ENCODE assay signal across 17 cellular contexts in genomic region chr4:120730777-120731320, GRCh38.
DNase-seq lines count a peak whose midpoint lies in the region; ATAC-seq, FAIRE-seq and TF ChIP-seq lines count a peak whose summit lies in the region.
"Had no signal": no experiment of that assay in that cellular context is flagged by ENCODE, and none has a peak within 500 bp of the region (broad histone marks: within the 10 kb centered on the region; RNA-seq: fewer than 3 reads in every experiment).

No MANE protein-coding gene starts in this region.

- no peak overlapping the region for H4K8ac ChIP-seq in mesendoderm (ENCODE audit: low read depth, low read length)

- peak overlapping the region; percentile 64 for H2BK15ac ChIP-seq in mesendoderm (replicated peaks; ENCODE audit: low read depth)

- H3K4me1 ChIP-seq in GM23338 (ENCODE audit: insufficient read depth): no peaks in the 10 kb centered on the region; the same call in 1 of the 2 replicates
- H3K4me1 ChIP-seq in mesendoderm (ENCODE audit: control insufficient read depth, low read depth, low read length): no peaks in the 10 kb centered on the region

- H3K27me3 ChIP-seq in GM23338 (ENCODE audit: insufficient read depth) (no peaks in the 10 kb centered on the region), mesendoderm (ENCODE audit: insufficient read depth, low read length, poor library complexity) (no peaks in the 10 kb centered on the region)

- H4K20me1 ChIP-seq in GM23338 (replicated peaks; ENCODE audit: insufficient read depth): no peaks in the 10 kb centered on the region

- H3K27ac Mint-ChIP-seq in GM23338: peak overlapping the region; percentile 42; the same call in 1 of the 2 replicates
- H3K27ac Mint-ChIP-seq: CD8-positive, alpha-beta T cell had no signal

- H3F3A ChIP-seq in GM23338 (replicated peaks; ENCODE audit: low read depth): no peaks in the 10 kb centered on the region

- H3K36me3 ChIP-seq in GM23338 (ENCODE audit: insufficient read depth) (no peaks in the 10 kb centered on the region), mesendoderm (ENCODE audit: control insufficient read depth, insufficient read depth, low read length) (no peaks in the 10 kb centered on the region)

- H3K4me3 Mint-ChIP-seq in GM23338: no peak overlapping the region
- H3K4me3 Mint-ChIP-seq: CD8-positive, alpha-beta T cell had no signal

- H3K4me2 ChIP-seq in GM23338 (no peak overlapping the region), mesendoderm (ENCODE audit: low read length) (no peak overlapping the region)
- H3K4me2 ChIP-seq: PC-9 had no signal

- FAIRE-seq in HTR-8/SVneo (lab: Jason Lieb, UNC): no peak
- FAIRE-seq: D721Med had no signal

- no peaks in the 10 kb centered on the region for H3K79me1 ChIP-seq in mesendoderm (ENCODE audit: low read length)

- no peak overlapping the region for H2AFZ ChIP-seq in GM23338
- H2AFZ ChIP-seq: PC-9 had no signal

- H3K79me2 ChIP-seq in GM23338 (replicated peaks; ENCODE audit: insufficient read depth) (no peaks in the 10 kb centered on the region), mesendoderm (ENCODE audit: control insufficient read depth, insufficient read depth, low read length) (no peaks in the 10 kb centered on the region)

- H3K9me3 Mint-ChIP-seq in GM23338: no peaks in the 10 kb centered on the region
- H3K9me3 Mint-ChIP-seq: CD8-positive, alpha-beta T cell had no signal

- H3K27ac ChIP-seq in GM23338 (ENCODE audit: low read depth) (no peak overlapping the region), mesendoderm (ENCODE audit: low read depth, low read length) (no peak overlapping the region)
- H3K27ac ChIP-seq: PC-9 had no signal

- no peaks in the 10 kb centered on the region for H3K9me2 ChIP-seq in GM23338 (ENCODE audit: insufficient read depth)

- no peak overlapping the region for H3K18ac ChIP-seq in mesendoderm (ENCODE audit: low read length)

- DNase-seq in NCI-H2029 (lab: John Stamatoyannopoulos, UW) (peak; percentile 31), NCI-H2029 treated with DMSO at 0.1 percent for 48 hours (lab: John Stamatoyannopoulos, UW) (no peak), GM23338 (ENCODE audit: low spot score) (no peak), NCI-H748 (lab: John Stamatoyannopoulos, UW; ENCODE audit: unreplicated experiment) (peak; percentile 74), mesendoderm (no peak), posterior cingulate gyrus (no peak), HTR-8/SVneo (ENCODE audit: insufficient read length, low spot score) (no peak)
- DNase-seq: CD8-positive, alpha-beta T cell; H7; Kasumi-1; MM.1S; NCI-H1105; NCI-H1930; NCI-H526 treated with DMSO at 0.1 percent for 48 hours; PC-9 had no signal

- H3K36me3 Mint-ChIP-seq in GM23338 (ENCODE audit: low read depth): no peaks in the 10 kb centered on the region
- H3K36me3 Mint-ChIP-seq: CD8-positive, alpha-beta T cell had no signal

- no peak overlapping the region for H2BK5ac ChIP-seq in mesendoderm (ENCODE audit: low read length)

- H2AK5ac ChIP-seq in mesendoderm (ENCODE audit: low read length): no peak overlapping the region

- H4K5ac ChIP-seq in mesendoderm (ENCODE audit: low read length): no peak overlapping the region

- H3K4me1 Mint-ChIP-seq in GM23338: peaks cover 25% of the 10 kb centered on the region

- no peak for TF ChIP-seq CTCF in GM23338 (conservative IDR thresholded peaks at IDR 0.05; ENCODE audit: low read depth in 2 of 2)

- ATAC-seq in GM23338: no peak
- ATAC-seq in SK-N-SH treated with all-trans-retinoic acid at 6 μM for 48 hours: no peak
- ATAC-seq: CD8-positive, alpha-beta T cell had no signal

- intact Hi-C loops in posterior cingulate gyrus (cut with DNase I): no loop called here

- no CpG with 5 or more reads among the region's 4 CpGs for WGBS in mesendoderm (ENCODE audit: extremely low coverage, insufficient coverage, low lambda C conversion rate)

- peaks cover 3% of the 10 kb centered on the region for H3K27me3 Mint-ChIP-seq in GM23338 (ENCODE audit: insufficient read depth, low read depth, poor library complexity)

- H3K4me3 ChIP-seq in GM23338 (no peak overlapping the region), mesendoderm (ENCODE audit: low read length) (no peak overlapping the region)
- H3K4me3 ChIP-seq: PC-9 had no signal

- H3K56ac ChIP-seq in mesendoderm (ENCODE audit: low read length): no peak overlapping the region

- no peak overlapping the region for H3K4ac ChIP-seq in mesendoderm (ENCODE audit: low read depth, low read length)

- H2BK120ac ChIP-seq in mesendoderm (ENCODE audit: low read depth, low read length): no peak overlapping the region

- H3K9ac ChIP-seq in mesendoderm (ENCODE audit: low read length): no peak overlapping the region

- H3K23ac ChIP-seq in mesendoderm (ENCODE audit: low read length): no peak overlapping the region

TF ChIP-seq in GM23338, 12 proteins besides CTCF, POLR2A, EP300 and RAD21 (continues in another document):
- TF ChIP-seq REST (IDR thresholded peaks at IDR 0.05; ENCODE audit: unreplicated experiment): no peak
- no peak for TF ChIP-seq ZNF114 (CRISPR knock-in tag; IDR thresholded peaks at IDR 0.05)
- TF ChIP-seq CREB1 (CRISPR knock-in tag; IDR thresholded peaks at IDR 0.05; ENCODE audit: low read depth): no peak
- TF ChIP-seq EZH2phosphoT487 (IDR thresholded peaks at IDR 0.05; ENCODE audit: unreplicated experiment): no peak
- TF ChIP-seq STAT1 (IDR thresholded peaks at IDR 0.05; ENCODE audit: unreplicated experiment): no peak
- no peak for TF ChIP-seq ZNF331 (CRISPR knock-in tag; IDR thresholded peaks at IDR 0.05; ENCODE audit: low read depth)
- TF ChIP-seq NANOG (IDR thresholded peaks at IDR 0.05; ENCODE audit: borderline replicate concordance): no peak

TF ChIP-seq in SK-N-SH treated with all-trans-retinoic acid at 6 μM for 48 hours, 23 proteins besides CTCF, POLR2A, EP300 and RAD21:
- TF ChIP-seq TSHZ2 (CRISPR knock-in tag; IDR thresholded peaks at IDR 0.05) (no peak), TOX (CRISPR knock-in tag; IDR thresholded peaks at IDR 0.05; ENCODE audit: borderline replicate concordance) (no peak), CSRNP3 (CRISPR knock-in tag; IDR thresholded peaks at IDR 0.05) (no peak)

Comparison
In these comparisons a context has a peak if more than half of its experiments do, and no peak if none do; other contexts are left out.
1. DNase-seq: peak in NCI-H2029 (single experiment) and NCI-H748 (single experiment); none in NCI-H2029 treated with DMSO at 0.1 percent for 48 hours (single experiment), GM23338 (single experiment), mesendoderm (single experiment), posterior cingulate gyrus (0 of 10) and HTR-8/SVneo (single experiment).